ENCODE assay signal across 28 cellular contexts in genomic region chr12:101748907-101749306, GRCh38. TPM values are rescaled to one million over a fixed set of nuclear protein-coding genes. Genes with fewer than 3 reads are reported as not detected.
"Had no signal": no experiment of that assay in that cellular context is flagged by ENCODE, and none has a peak within 500 bp of the region (broad histone marks: within the 10 kb centered on the region; RNA-seq: fewer than 3 reads in every experiment).

No MANE protein-coding gene starts in this region.

- H3K9me3 ChIP-seq: MG63, Peyer's patch, SJSA1, SK-N-SH had no signal

- H3K27me3 ChIP-seq: brain microvascular endothelial cell, MG63, Peyer's patch, SJSA1 had no signal

- H3K4me1 ChIP-seq: Peyer's patch, SJSA1 had no signal

- H3K36me3 Mint-ChIP-seq: activated naive CD4-positive, alpha-beta T cell treated with anti-CD3 and anti-CD28 coated beads, Interleukin-2, amount 50 U/mL, for 72 hours had no signal

- H3K9ac ChIP-seq: SK-N-SH had no signal

- H3K4me2 ChIP-seq: SK-N-SH had no signal

- H3K9me3 Mint-ChIP-seq: activated CD4-positive, alpha-beta T cell treated with anti-CD3 and anti-CD28 coated beads, Interleukin-2, amount 10 ng/mL, durations not matched to agents 24 days and 14 days; activated CD8-positive, alpha-beta T cell treated with anti-CD3 and anti-CD28 coated beads for 36 hours; activated naive CD4-positive, alpha-beta T cell treated with anti-CD3 and anti-CD28 coated beads for 36 hours; activated naive CD4-positive, alpha-beta T cell treated with anti-CD3 and anti-CD28 coated beads, Interleukin-2, amount 50 U/mL, for 72 hours; T-helper 1 cell treated with Interleukin-12 subunit alpha and Interleukin-12 subunit beta and Interleukin-4 antibody, amounts not matched to agents 30 μg/mL and 1 μg/mL, for 36 hours; T-helper 2 cell treated with Interferon-gamma antibody and Interleukin-4, amounts not matched to agents 5 μg/mL and 100 μg/mL, for 36 hours had no signal

- H3K27ac Mint-ChIP-seq: activated CD4-positive, alpha-beta T cell treated with anti-CD3 and anti-CD28 coated beads, Interleukin-2, amount 10 ng/mL, durations not matched to agents 24 days and 14 days; activated naive CD4-positive, alpha-beta T cell treated with anti-CD3 and anti-CD28 coated beads for 36 hours; T-helper 2 cell treated with Interferon-gamma antibody and Interleukin-4, amounts not matched to agents 5 μg/mL and 100 μg/mL, for 36 hours had no signal

- FAIRE-seq: TTC549 had no signal

- DNase-seq: activated CD4-positive, alpha-beta T cell treated with anti-CD3 and anti-CD28 coated beads, Interleukin-2, amount 10 ng/mL, durations not matched to agents 24 days and 14 days; activated CD4-positive, alpha-beta T cell treated with anti-CD3 and anti-CD28 coated beads, Interleukin-2, amount 50 U/mL, for 4 hours; activated CD8-positive, alpha-beta T cell treated with anti-CD3 and anti-CD28 coated beads for 36 hours; activated gamma-delta T cell treated with Interleukin-2 at 50 U/mL for 16 hours; activated naive CD4-positive, alpha-beta T cell treated with anti-CD3 and anti-CD28 coated beads for 36 hours; activated T-cell treated with anti-CD3 and anti-CD28 coated beads, Interleukin-2, amount 50 U/mL, for 1 hour; amniotic stem cell; aorta; brain microvascular endothelial cell; central memory CD4-positive, alpha-beta T cell; Kasumi-1; MG63; NCI-H1048; NCI-H1436 treated with DMSO at 0.1 percent for 48 hours; NCI-H1694 treated with DMSO at 0.1 percent for 48 hours; NCI-H2029; NCI-H345; PC-3; Peyer's patch; RPMI8226; SHP77 treated with DMSO at 0.1 percent for 48 hours; SK-N-SH had no signal

- H3K27ac ChIP-seq: brain microvascular endothelial cell, Peyer's patch, SJSA1 had no signal

- ATAC-seq: activated CD8-positive, alpha-beta T cell treated with anti-CD3 and anti-CD28 coated beads for 36 hours; activated naive CD4-positive, alpha-beta T cell treated with anti-CD3 and anti-CD28 coated beads, Interleukin-2, amount 50 U/mL, for 72 hours; PC-3 had no signal

- H3K4me3 Mint-ChIP-seq: activated CD4-positive, alpha-beta T cell treated with anti-CD3 and anti-CD28 coated beads, Interleukin-2, amount 10 ng/mL, durations not matched to agents 24 days and 14 days; activated CD8-positive, alpha-beta T cell treated with anti-CD3 and anti-CD28 coated beads for 36 hours; activated naive CD4-positive, alpha-beta T cell treated with anti-CD3 and anti-CD28 coated beads for 36 hours; T-helper 1 cell treated with Interleukin-12 subunit alpha and Interleukin-12 subunit beta and Interleukin-4 antibody, amounts not matched to agents 30 μg/mL and 1 μg/mL, for 36 hours; T-helper 2 cell treated with Interferon-gamma antibody and Interleukin-4, amounts not matched to agents 5 μg/mL and 100 μg/mL, for 36 hours had no signal

- H3K27me3 Mint-ChIP-seq: activated CD4-positive, alpha-beta T cell treated with anti-CD3 and anti-CD28 coated beads, Interleukin-2, amount 10 ng/mL, durations not matched to agents 24 days and 14 days; activated CD8-positive, alpha-beta T cell treated with anti-CD3 and anti-CD28 coated beads for 36 hours had no signal

- H3K4me3 ChIP-seq: MG63, Peyer's patch, SJSA1 had no signal

RNA-seq across cellular contexts. Expression of gene SYCP3, which starts 9.6 kb away (rescaled TPM):
- total RNA-seq: activated naive CD4-positive, alpha-beta T cell treated with anti-CD3 and anti-CD28 coated beads for 36 hours; NCI-H460; PC-3; Peyer's patch; SJSA1 had no signal
